ENCODE assay signal across 1 cellular context in the genomic region with DNA sequence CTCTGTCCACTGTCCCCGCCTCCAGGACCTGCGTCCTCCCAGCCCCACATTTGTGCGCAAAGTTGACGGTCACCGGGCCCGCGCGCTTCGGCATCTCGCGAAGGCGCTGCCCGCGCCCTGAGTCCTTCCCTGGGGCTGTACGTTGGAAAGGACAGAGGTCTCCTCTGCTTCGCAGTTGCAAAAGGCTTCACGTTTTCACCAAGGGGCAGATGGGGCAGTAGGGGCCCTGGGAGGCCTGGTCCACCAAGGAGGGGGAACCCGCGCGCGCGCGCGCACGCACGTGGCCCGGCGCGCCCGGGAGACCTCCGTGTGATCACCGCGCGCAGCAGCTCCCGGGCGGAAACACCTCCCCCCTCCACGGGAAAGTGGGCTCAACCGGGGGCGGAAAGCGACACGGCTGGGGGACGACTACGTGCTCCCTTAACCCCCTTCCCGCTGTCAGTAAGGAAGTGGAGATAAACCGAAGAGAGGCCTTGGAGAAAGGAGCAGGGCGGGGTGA.
TF ChIP-seq lines count a peak whose summit lies in the region.

No MANE protein-coding gene starts in this region.

TF ChIP-seq in HepG2, 621 proteins besides CTCF, POLR2A, EP300 and RAD21 (continued from another document and continues in another):
- TF ChIP-seq, protein P1, sequence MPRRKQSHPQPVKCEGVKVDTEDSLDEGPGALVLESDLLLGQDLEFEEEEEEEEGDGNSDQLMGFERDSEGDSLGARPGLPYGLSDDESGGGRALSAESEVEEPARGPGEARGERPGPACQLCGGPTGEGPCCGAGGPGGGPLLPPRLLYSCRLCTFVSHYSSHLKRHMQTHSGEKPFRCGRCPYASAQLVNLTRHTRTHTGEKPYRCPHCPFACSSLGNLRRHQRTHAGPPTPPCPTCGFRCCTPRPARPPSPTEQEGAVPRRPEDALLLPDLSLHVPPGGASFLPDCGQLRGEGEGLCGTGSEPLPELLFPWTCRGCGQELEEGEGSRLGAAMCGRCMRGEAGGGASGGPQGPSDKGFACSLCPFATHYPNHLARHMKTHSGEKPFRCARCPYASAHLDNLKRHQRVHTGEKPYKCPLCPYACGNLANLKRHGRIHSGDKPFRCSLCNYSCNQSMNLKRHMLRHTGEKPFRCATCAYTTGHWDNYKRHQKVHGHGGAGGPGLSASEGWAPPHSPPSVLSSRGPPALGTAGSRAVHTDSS (CRISPR knock-in tag; conservative IDR thresholded peaks at IDR 0.05) = no peak
- TF ChIP-seq REXO4 (CRISPR knock-in tag; IDR thresholded peaks at IDR 0.05; ENCODE audit: borderline replicate concordance) = no peak
- TF ChIP-seq, protein P2, sequence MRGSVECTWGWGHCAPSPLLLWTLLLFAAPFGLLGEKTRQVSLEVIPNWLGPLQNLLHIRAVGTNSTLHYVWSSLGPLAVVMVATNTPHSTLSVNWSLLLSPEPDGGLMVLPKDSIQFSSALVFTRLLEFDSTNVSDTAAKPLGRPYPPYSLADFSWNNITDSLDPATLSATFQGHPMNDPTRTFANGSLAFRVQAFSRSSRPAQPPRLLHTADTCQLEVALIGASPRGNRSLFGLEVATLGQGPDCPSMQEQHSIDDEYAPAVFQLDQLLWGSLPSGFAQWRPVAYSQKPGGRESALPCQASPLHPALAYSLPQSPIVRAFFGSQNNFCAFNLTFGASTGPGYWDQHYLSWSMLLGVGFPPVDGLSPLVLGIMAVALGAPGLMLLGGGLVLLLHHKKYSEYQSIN (CRISPR knock-in tag; IDR thresholded peaks at IDR 0.05; ENCODE audit: borderline replicate concordance) = no peak
- TF ChIP-seq ZNF773 (CRISPR knock-in tag; IDR thresholded peaks at IDR 0.05; ENCODE audit: borderline replicate concordance) = no peak
- no peak for TF ChIP-seq ZNF350 (CRISPR knock-in tag; IDR thresholded peaks at IDR 0.05; ENCODE audit: borderline replicate concordance, low read depth)
- TF ChIP-seq ZNF251 (CRISPR knock-in tag; IDR thresholded peaks at IDR 0.05) = no peak
- TF ChIP-seq, protein P3, sequence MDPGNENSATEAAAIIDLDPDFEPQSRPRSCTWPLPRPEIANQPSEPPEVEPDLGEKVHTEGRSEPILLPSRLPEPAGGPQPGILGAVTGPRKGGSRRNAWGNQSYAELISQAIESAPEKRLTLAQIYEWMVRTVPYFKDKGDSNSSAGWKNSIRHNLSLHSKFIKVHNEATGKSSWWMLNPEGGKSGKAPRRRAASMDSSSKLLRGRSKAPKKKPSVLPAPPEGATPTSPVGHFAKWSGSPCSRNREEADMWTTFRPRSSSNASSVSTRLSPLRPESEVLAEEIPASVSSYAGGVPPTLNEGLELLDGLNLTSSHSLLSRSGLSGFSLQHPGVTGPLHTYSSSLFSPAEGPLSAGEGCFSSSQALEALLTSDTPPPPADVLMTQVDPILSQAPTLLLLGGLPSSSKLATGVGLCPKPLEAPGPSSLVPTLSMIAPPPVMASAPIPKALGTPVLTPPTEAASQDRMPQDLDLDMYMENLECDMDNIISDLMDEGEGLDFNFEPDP (CRISPR knock-in tag; conservative IDR thresholded peaks at IDR 0.05) = no peak
- TF ChIP-seq, protein P4, sequence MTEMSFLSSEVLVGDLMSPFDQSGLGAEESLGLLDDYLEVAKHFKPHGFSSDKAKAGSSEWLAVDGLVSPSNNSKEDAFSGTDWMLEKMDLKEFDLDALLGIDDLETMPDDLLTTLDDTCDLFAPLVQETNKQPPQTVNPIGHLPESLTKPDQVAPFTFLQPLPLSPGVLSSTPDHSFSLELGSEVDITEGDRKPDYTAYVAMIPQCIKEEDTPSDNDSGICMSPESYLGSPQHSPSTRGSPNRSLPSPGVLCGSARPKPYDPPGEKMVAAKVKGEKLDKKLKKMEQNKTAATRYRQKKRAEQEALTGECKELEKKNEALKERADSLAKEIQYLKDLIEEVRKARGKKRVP (CRISPR knock-in tag; IDR thresholded peaks at IDR 0.05) = peak in 1 of 2 experiments; percentile 18; a peak in 1 of 4 replicates
- no peak for TF ChIP-seq KMT2B (CRISPR knock-in tag; IDR thresholded peaks at IDR 0.05)
- TF ChIP-seq, protein P5, sequence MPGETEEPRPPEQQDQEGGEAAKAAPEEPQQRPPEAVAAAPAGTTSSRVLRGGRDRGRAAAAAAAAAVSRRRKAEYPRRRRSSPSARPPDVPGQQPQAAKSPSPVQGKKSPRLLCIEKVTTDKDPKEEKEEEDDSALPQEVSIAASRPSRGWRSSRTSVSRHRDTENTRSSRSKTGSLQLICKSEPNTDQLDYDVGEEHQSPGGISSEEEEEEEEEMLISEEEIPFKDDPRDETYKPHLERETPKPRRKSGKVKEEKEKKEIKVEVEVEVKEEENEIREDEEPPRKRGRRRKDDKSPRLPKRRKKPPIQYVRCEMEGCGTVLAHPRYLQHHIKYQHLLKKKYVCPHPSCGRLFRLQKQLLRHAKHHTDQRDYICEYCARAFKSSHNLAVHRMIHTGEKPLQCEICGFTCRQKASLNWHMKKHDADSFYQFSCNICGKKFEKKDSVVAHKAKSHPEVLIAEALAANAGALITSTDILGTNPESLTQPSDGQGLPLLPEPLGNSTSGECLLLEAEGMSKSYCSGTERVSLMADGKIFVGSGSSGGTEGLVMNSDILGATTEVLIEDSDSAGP (CRISPR knock-in tag; IDR thresholded peaks at IDR 0.05; ENCODE audit: borderline replicate concordance) = no peak
- TF ChIP-seq SMAD9 (CRISPR knock-in tag; IDR thresholded peaks at IDR 0.05) = no peak
- TF ChIP-seq, protein P6, sequence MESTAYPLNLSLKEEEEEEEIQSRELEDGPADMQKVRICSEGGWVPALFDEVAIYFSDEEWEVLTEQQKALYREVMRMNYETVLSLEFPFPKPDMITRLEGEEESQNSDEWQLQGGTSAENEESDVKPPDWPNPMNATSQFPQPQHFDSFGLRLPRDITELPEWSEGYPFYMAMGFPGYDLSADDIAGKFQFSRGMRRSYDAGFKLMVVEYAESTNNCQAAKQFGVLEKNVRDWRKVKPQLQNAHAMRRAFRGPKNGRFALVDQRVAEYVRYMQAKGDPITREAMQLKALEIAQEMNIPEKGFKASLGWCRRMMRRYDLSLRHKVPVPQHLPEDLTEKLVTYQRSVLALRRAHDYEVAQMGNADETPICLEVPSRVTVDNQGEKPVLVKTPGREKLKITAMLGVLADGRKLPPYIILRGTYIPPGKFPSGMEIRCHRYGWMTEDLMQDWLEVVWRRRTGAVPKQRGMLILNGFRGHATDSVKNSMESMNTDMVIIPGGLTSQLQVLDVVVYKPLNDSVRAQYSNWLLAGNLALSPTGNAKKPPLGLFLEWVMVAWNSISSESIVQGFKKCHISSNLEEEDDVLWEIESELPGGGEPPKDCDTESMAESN (CRISPR knock-in tag; conservative IDR thresholded peaks at IDR 0.05) = no peak
- no peak for TF ChIP-seq ZNF10 (CRISPR knock-in tag; IDR thresholded peaks at IDR 0.05; ENCODE audit: borderline replicate concordance, low read depth)
- no peak for TF ChIP-seq NCOA5 (CRISPR knock-in tag; IDR thresholded peaks at IDR 0.05)
- no peak for TF ChIP-seq SAP130 (CRISPR knock-in tag; IDR thresholded peaks at IDR 0.05; ENCODE audit: low read depth)
- TF ChIP-seq HNRNPL (IDR thresholded peaks at IDR 0.05; ENCODE audit: low read depth, low read length) = 0 out of 2 replicates have a peak, but pooled peaks have one; percentile 4
- no peak for TF ChIP-seq RARG (CRISPR knock-in tag; IDR thresholded peaks at IDR 0.05; ENCODE audit: low read depth)
- TF ChIP-seq, protein P7, sequence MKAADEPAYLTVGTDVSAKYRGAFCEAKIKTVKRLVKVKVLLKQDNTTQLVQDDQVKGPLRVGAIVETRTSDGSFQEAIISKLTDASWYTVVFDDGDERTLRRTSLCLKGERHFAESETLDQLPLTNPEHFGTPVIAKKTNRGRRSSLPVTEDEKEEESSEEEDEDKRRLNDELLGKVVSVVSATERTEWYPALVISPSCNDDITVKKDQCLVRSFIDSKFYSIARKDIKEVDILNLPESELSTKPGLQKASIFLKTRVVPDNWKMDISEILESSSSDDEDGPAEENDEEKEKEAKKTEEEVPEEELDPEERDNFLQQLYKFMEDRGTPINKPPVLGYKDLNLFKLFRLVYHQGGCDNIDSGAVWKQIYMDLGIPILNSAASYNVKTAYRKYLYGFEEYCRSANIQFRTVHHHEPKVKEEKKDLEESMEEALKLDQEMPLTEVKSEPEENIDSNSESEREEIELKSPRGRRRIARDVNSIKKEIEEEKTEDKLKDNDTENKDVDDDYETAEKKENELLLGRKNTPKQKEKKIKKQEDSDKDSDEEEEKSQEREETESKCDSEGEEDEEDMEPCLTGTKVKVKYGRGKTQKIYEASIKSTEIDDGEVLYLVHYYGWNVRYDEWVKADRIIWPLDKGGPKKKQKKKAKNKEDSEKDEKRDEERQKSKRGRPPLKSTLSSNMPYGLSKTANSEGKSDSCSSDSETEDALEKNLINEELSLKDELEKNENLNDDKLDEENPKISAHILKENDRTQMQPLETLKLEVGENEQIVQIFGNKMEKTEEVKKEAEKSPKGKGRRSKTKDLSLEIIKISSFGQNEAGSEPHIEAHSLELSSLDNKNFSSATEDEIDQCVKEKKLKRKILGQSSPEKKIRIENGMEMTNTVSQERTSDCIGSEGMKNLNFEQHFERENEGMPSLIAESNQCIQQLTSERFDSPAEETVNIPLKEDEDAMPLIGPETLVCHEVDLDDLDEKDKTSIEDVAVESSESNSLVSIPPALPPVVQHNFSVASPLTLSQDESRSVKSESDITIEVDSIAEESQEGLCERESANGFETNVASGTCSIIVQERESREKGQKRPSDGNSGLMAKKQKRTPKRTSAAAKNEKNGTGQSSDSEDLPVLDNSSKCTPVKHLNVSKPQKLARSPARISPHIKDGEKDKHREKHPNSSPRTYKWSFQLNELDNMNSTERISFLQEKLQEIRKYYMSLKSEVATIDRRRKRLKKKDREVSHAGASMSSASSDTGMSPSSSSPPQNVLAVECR (CRISPR knock-in tag; IDR thresholded peaks at IDR 0.05; ENCODE audit: borderline replicate concordance) = no peak
- TF ChIP-seq, protein P8, sequence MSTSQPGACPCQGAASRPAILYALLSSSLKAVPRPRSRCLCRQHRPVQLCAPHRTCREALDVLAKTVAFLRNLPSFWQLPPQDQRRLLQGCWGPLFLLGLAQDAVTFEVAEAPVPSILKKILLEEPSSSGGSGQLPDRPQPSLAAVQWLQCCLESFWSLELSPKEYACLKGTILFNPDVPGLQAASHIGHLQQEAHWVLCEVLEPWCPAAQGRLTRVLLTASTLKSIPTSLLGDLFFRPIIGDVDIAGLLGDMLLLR (CRISPR knock-in tag; IDR thresholded peaks at IDR 0.05) = 0 out of 2 replicates have a peak, but pooled peaks have one; percentile 25
- no peak for TF ChIP-seq RBM22 (optimal IDR thresholded peaks at IDR 0.05; ENCODE audit: low read length)
- no peak for TF ChIP-seq ZNF205 (CRISPR knock-in tag; IDR thresholded peaks at IDR 0.05)
- TF ChIP-seq ZFP62 (CRISPR knock-in tag; IDR thresholded peaks at IDR 0.05) = no peak
- TF ChIP-seq ZFYVE20 (CRISPR knock-in tag; IDR thresholded peaks at IDR 0.05; ENCODE audit: borderline replicate concordance, low read depth) = no peak
- peak; percentile 27; the same call in 1 of the 2 replicates for TF ChIP-seq BRD4 (CRISPR knock-in tag; IDR thresholded peaks at IDR 0.05)
- no peak for TF ChIP-seq ZNF549 (CRISPR knock-in tag; IDR thresholded peaks at IDR 0.05)
- no peak for TF ChIP-seq POLR2AphosphoS2 (IDR thresholded peaks at IDR 0.05; ENCODE audit: low read depth, low read length)
- no peak for TF ChIP-seq MATR3 (CRISPR knock-in tag; IDR thresholded peaks at IDR 0.05)
- TF ChIP-seq, protein P9, sequence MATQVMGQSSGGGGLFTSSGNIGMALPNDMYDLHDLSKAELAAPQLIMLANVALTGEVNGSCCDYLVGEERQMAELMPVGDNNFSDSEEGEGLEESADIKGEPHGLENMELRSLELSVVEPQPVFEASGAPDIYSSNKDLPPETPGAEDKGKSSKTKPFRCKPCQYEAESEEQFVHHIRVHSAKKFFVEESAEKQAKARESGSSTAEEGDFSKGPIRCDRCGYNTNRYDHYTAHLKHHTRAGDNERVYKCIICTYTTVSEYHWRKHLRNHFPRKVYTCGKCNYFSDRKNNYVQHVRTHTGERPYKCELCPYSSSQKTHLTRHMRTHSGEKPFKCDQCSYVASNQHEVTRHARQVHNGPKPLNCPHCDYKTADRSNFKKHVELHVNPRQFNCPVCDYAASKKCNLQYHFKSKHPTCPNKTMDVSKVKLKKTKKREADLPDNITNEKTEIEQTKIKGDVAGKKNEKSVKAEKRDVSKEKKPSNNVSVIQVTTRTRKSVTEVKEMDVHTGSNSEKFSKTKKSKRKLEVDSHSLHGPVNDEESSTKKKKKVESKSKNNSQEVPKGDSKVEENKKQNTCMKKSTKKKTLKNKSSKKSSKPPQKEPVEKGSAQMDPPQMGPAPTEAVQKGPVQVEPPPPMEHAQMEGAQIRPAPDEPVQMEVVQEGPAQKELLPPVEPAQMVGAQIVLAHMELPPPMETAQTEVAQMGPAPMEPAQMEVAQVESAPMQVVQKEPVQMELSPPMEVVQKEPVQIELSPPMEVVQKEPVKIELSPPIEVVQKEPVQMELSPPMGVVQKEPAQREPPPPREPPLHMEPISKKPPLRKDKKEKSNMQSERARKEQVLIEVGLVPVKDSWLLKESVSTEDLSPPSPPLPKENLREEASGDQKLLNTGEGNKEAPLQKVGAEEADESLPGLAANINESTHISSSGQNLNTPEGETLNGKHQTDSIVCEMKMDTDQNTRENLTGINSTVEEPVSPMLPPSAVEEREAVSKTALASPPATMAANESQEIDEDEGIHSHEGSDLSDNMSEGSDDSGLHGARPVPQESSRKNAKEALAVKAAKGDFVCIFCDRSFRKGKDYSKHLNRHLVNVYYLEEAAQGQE (IDR thresholded peaks at IDR 0.05; ENCODE audit: borderline replicate concordance in 1 of 2, low read depth in 1 of 2, low read length in 2 of 2) = no peak
- no peak for TF ChIP-seq STAT5B (CRISPR knock-in tag; IDR thresholded peaks at IDR 0.05)
